In the genomic region with DNA sequence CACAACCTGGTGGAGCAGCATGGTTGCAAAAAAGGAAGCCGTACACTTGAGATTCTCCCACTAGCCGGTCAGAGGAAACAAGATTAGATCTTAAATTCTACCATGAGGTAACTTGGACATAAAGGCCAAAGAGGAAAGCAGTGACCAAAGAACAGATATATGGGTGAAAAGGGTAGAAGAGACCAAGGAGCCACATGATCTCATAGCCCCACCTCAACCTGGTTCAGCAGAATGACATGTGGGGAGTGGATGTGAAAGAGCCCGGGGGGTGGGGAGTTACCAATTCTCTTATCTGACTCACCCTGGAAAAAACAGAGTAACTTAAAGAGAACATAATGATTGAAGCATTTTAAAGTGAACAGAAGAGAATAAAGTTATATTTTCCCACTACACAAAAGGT, we compare ENCODE assay signal across 18 cellular contexts.
DNase-seq lines count a peak whose midpoint lies in the region; ATAC-seq, FAIRE-seq and TF ChIP-seq lines count a peak whose summit lies in the region.
"Had no signal": no experiment of that assay in that cellular context is flagged by ENCODE, and none has a peak within 500 bp of the region (broad histone marks: within the 10 kb centered on the region; RNA-seq: fewer than 3 reads in every experiment).

No MANE protein-coding gene starts in this region.

- FAIRE-seq in bronchial epithelial cell (lab: Jason Lieb, UNC) = no peak
- FAIRE-seq: HepG2 had no signal

- H3K4me3 Mint-ChIP-seq in Calu3 (ENCODE audit: low read depth, unreplicated experiment) = no peak overlapping the region
- H3K4me3 Mint-ChIP-seq: CD4-positive, CD25-positive, alpha-beta regulatory T cell; HFFc6 had no signal

- WGBS in lower leg skin, 2 donors = 58 to 73% methylated on average over 3 of the region's 3 CpGs

- H3K27me3 ChIP-seq in bronchial epithelial cell (ENCODE audit: control insufficient read depth, insufficient read depth, low read length) = no peaks in the 10 kb centered on the region
- H3K27me3 ChIP-seq: SJCRH30 had no signal

- H3K36me3 Mint-ChIP-seq in Calu3 (ENCODE audit: insufficient read depth, unreplicated experiment) = no peaks in the 10 kb centered on the region
- H3K36me3 Mint-ChIP-seq: CD4-positive, CD25-positive, alpha-beta regulatory T cell had no signal

- H3K4me1 Mint-ChIP-seq in Calu3 (ENCODE audit: low read depth, unreplicated experiment) = peaks cover 17% of the 10 kb centered on the region
- H3K4me1 Mint-ChIP-seq: CD4-positive, CD25-positive, alpha-beta regulatory T cell had no signal

- H3K9me3 Mint-ChIP-seq in Calu3 (ENCODE audit: low read depth, unreplicated experiment) = no peaks in the 10 kb centered on the region

- intact Hi-C loops in Calu3 (cut with micrococcal nuclease; ENCODE audit: unreplicated experiment) (no loop called here), lower leg skin (cut with DNase I; ENCODE audit: low total_unique reads) (no loop called here)

- H3K36me3 ChIP-seq in bronchial epithelial cell (ENCODE audit: control insufficient read depth, insufficient read depth, low read length) = no peaks in the 10 kb centered on the region
- H3K36me3 ChIP-seq: SJCRH30 had no signal

- no peak for TF ChIP-seq CTCF in Calu3 (IDR thresholded peaks at IDR 0.05; ENCODE audit: unreplicated experiment)
- no peak for TF ChIP-seq CTCF in bronchial epithelial cell (IDR thresholded peaks at IDR 0.05; ENCODE audit: insufficient read depth, low read length, severe bottlenecking)
- no peak for TF ChIP-seq CTCF in lower leg skin (IDR thresholded peaks at IDR 0.05)

- BruUV-seq in Calu3 (replicated peaks; lab: Mats Ljungman, UMichigan) = no TSS peak

- peak; percentile 18 for DNase-seq in Calu3
- DNase-seq in HPDE6-E6E7 (ENCODE audit: extremely low spot score) = peak; percentile 6
- DNase-seq in OCI-M1 (lab: John Stamatoyannopoulos, UW) = peak; percentile 55
- peak; percentile 37 for DNase-seq in bronchial epithelial cell (ENCODE audit: low read depth)
- no peak for DNase-seq in lower leg skin (ENCODE audit: low spot score in 2 of 2)
- DNase-seq in activated gamma-delta T cell treated with Interleukin-2 at 50 U/mL for 16 hours = no peak
- no peak for DNase-seq in stimulated activated CD4-positive, alpha-beta T cell treated with anti-CD3 and anti-CD28 coated beads, Interleukin-2, amount 100 ng/mL, for 24 hours
- DNase-seq: ACHN; CD4-positive, CD25-positive, alpha-beta regulatory T cell; DND-41; HFFc6; Karpas-422; NCI-H1048; NCI-H2107; NCI-H345; SJCRH30 had no signal

- TF ChIP-seq POLR2A in lower leg skin (IDR thresholded peaks at IDR 0.05) = no peak

- no peak overlapping the region for H3K27ac Mint-ChIP-seq in Calu3 (ENCODE audit: unreplicated experiment)
- H3K27ac Mint-ChIP-seq: CD4-positive, CD25-positive, alpha-beta regulatory T cell; HFFc6 had no signal

- no peak for ATAC-seq in GM21528 (IDR thresholded peaks at IDR 0.05; ENCODE audit: low FRiP score, unreplicated experiment)
- ATAC-seq: HepG2 had no signal

- CTCF ChIA-PET in Calu3 (lab: Charles Lee) = no interaction called here

- no peaks in the 10 kb centered on the region for H3K27me3 Mint-ChIP-seq in Calu3 (ENCODE audit: unreplicated experiment)
- H3K27me3 Mint-ChIP-seq: CD4-positive, CD25-positive, alpha-beta regulatory T cell had no signal

- H3K4me3 ChIP-seq in bronchial epithelial cell (ENCODE audit: low read depth, low read length) (no peak overlapping the region), lower leg skin (ENCODE audit: low read depth, poor library complexity, severe bottlenecking) (no peak overlapping the region)
- H3K4me3 ChIP-seq: SJCRH30 had no signal

Comparison
In these comparisons a context has a peak if more than half of its experiments do, and no peak if none do; other contexts are left out.
1. DNase-seq: peak in Calu3 (single experiment), HPDE6-E6E7 (single experiment), OCI-M1 (single experiment) and bronchial epithelial cell (single experiment); none in lower leg skin (0 of 2), activated gamma-delta T cell treated with Interleukin-2 at 50 U/mL for 16 hours (single experiment) and stimulated activated CD4-positive, alpha-beta T cell treated with anti-CD3 and anti-CD28 coated beads, Interleukin-2, amount 100 ng/mL, for 24 hours (0 of 2).